Comparison of ENCODE assay signal across 1 cellular context in the genomic region with DNA sequence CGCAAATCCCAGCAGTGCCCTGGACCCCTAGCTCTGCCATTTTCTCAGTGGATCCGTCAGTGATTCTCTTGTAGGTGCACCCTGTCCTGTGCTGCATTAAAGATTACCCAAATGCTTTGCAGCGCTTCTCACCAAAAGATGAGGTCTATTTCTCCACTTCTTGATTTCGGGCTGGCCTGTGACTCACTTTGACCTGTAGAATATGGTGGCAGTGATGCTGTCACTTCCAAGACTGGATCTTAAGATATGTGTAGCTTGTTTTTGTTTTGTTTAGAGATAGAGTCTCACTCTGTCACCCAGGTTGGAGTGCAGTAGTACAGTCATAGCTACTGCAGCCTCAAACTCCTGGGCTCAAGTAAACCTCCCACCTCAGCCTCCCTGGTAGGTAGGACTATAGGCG.
TF ChIP-seq lines count a peak whose summit lies in the region.

No MANE protein-coding gene starts in this region.

TF ChIP-seq in K562, 482 proteins besides CTCF, POLR2A, EP300 and RAD21 (continued from another document):
- TF ChIP-seq SIX5 (IDR thresholded peaks at IDR 0.05; ENCODE audit: borderline replicate concordance in 1 of 2, insufficient read depth in 1 of 2, low read depth in 1 of 2, low read length in 2 of 2), result no peak
- no peak for TF ChIP-seq PHB2 (IDR thresholded peaks at IDR 0.05; ENCODE audit: low read depth)
- 0 out of 2 replicates have a peak, but pooled peaks have one; percentile 13 for TF ChIP-seq DPF2 (IDR thresholded peaks at IDR 0.05)
- peak; percentile 72 for TF ChIP-seq CBFA2T2 (conservative IDR thresholded peaks at IDR 0.05)
- no peak for TF ChIP-seq LEF1 (IDR thresholded peaks at IDR 0.05)
- TF ChIP-seq, protein P1, sequence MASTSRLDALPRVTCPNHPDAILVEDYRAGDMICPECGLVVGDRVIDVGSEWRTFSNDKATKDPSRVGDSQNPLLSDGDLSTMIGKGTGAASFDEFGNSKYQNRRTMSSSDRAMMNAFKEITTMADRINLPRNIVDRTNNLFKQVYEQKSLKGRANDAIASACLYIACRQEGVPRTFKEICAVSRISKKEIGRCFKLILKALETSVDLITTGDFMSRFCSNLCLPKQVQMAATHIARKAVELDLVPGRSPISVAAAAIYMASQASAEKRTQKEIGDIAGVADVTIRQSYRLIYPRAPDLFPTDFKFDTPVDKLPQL (IDR thresholded peaks at IDR 0.05; ENCODE audit: extremely low read depth, insufficient read length), result no peak
- TF ChIP-seq GATA2 (CRISPR knock-in tag; IDR thresholded peaks at IDR 0.05), result peak; percentile 25; the same call in 1 of the 2 replicates
- peak in 1 of 2 experiments; percentile 30; a peak in 1 of 4 replicates for TF ChIP-seq FOXK2 (conservative IDR thresholded peaks at IDR 0.05 in 1 of 2, IDR thresholded peaks at IDR 0.05 in 1 of 2; ENCODE audit: low read depth in 2 of 2)
- TF ChIP-seq ETV5 (CRISPR knock-in tag; IDR thresholded peaks at IDR 0.05; ENCODE audit: low read depth), result no peak
- TF ChIP-seq SMAD4 (CRISPR knock-in tag; conservative IDR thresholded peaks at IDR 0.05), result no peak
- no peak for TF ChIP-seq BRCA1 (IDR thresholded peaks at IDR 0.05)
- no peak for TF ChIP-seq BRCA1 (CRISPR knock-in tag; IDR thresholded peaks at IDR 0.05)
- TF ChIP-seq, protein P2, sequence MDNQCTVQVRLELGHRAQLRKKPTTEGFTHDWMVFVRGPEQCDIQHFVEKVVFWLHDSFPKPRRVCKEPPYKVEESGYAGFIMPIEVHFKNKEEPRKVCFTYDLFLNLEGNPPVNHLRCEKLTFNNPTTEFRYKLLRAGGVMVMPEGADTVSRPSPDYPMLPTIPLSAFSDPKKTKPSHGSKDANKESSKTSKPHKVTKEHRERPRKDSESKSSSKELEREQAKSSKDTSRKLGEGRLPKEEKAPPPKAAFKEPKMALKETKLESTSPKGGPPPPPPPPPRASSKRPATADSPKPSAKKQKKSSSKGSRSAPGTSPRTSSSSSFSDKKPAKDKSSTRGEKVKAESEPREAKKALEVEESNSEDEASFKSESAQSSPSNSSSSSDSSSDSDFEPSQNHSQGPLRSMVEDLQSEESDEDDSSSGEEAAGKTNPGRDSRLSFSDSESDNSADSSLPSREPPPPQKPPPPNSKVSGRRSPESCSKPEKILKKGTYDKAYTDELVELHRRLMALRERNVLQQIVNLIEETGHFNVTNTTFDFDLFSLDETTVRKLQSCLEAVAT (IDR thresholded peaks at IDR 0.05), result no peak
- TF ChIP-seq CBFA2T3 (IDR thresholded peaks at IDR 0.05), result peak; percentile 81
- TF ChIP-seq ZBTB43 (CRISPR knock-in tag; IDR thresholded peaks at IDR 0.05), result no peak
- TF ChIP-seq SMARCC2 (IDR thresholded peaks at IDR 0.05; ENCODE audit: low read depth), result 0 out of 2 replicates have a peak, but pooled peaks have one; percentile 48
- TF ChIP-seq ZNF41 (CRISPR knock-in tag; conservative IDR thresholded peaks at IDR 0.05), result no peak
- TF ChIP-seq CCNT2 (IDR thresholded peaks at IDR 0.05; ENCODE audit: borderline replicate concordance, extremely low read depth, insufficient read length, low read depth, low read length), result no peak
- no peak for TF ChIP-seq BRD9 (IDR thresholded peaks at IDR 0.05; ENCODE audit: low read depth, partially characterized antibody)
- TF ChIP-seq ESRRA (IDR thresholded peaks at IDR 0.05; ENCODE audit: borderline replicate concordance, low read depth), result no peak
- no peak for TF ChIP-seq GTF2E2 (tag; IDR thresholded peaks at IDR 0.05)
- TF ChIP-seq BACH1 (tag; IDR thresholded peaks at IDR 0.05), result no peak
- TF ChIP-seq TRIM24 (IDR thresholded peaks at IDR 0.05), result no peak
- TF ChIP-seq RBBP5 (IDR thresholded peaks at IDR 0.05; ENCODE audit: borderline replicate concordance, insufficient read depth, low read length, poor library complexity, severe bottlenecking), result peak; percentile 9
- TF ChIP-seq, protein P3, sequence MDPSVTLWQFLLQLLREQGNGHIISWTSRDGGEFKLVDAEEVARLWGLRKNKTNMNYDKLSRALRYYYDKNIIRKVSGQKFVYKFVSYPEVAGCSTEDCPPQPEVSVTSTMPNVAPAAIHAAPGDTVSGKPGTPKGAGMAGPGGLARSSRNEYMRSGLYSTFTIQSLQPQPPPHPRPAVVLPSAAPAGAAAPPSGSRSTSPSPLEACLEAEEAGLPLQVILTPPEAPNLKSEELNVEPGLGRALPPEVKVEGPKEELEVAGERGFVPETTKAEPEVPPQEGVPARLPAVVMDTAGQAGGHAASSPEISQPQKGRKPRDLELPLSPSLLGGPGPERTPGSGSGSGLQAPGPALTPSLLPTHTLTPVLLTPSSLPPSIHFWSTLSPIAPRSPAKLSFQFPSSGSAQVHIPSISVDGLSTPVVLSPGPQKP (CRISPR knock-in tag; IDR thresholded peaks at IDR 0.05), result no peak
- TF ChIP-seq HCFC1 (IDR thresholded peaks at IDR 0.05; ENCODE audit: low read depth, low read length), result no peak
- no peak for TF ChIP-seq TCF7L2 (IDR thresholded peaks at IDR 0.05; ENCODE audit: low read depth, low read length)
- peak; percentile 25; the same call in 1 of the 2 replicates for TF ChIP-seq TCF3 (CRISPR knock-in tag; IDR thresholded peaks at IDR 0.05)
- no peak for TF ChIP-seq CREB1 (IDR thresholded peaks at IDR 0.05)
- TF ChIP-seq CREB1 (CRISPR knock-in tag; IDR thresholded peaks at IDR 0.05), result no peak
- TF ChIP-seq, protein P4, sequence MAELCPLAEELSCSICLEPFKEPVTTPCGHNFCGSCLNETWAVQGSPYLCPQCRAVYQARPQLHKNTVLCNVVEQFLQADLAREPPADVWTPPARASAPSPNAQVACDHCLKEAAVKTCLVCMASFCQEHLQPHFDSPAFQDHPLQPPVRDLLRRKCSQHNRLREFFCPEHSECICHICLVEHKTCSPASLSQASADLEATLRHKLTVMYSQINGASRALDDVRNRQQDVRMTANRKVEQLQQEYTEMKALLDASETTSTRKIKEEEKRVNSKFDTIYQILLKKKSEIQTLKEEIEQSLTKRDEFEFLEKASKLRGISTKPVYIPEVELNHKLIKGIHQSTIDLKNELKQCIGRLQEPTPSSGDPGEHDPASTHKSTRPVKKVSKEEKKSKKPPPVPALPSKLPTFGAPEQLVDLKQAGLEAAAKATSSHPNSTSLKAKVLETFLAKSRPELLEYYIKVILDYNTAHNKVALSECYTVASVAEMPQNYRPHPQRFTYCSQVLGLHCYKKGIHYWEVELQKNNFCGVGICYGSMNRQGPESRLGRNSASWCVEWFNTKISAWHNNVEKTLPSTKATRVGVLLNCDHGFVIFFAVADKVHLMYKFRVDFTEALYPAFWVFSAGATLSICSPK (IDR thresholded peaks at IDR 0.05; ENCODE audit: borderline replicate concordance), result no peak
- no peak for TF ChIP-seq ATF1 (CRISPR knock-in tag; IDR thresholded peaks at IDR 0.05)
- no peak for TF ChIP-seq ATF1 (tag; IDR thresholded peaks at IDR 0.05)
- TF ChIP-seq, protein P5, sequence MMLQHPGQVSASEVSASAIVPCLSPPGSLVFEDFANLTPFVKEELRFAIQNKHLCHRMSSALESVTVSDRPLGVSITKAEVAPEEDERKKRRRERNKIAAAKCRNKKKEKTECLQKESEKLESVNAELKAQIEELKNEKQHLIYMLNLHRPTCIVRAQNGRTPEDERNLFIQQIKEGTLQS (IDR thresholded peaks at IDR 0.05), result peak; percentile 63
- TF ChIP-seq, protein P5 (CRISPR knock-in tag; conservative IDR thresholded peaks at IDR 0.05), result no peak
- TF ChIP-seq TEAD4 (IDR thresholded peaks at IDR 0.05; ENCODE audit: low read length), result peak; percentile 28; the same call in 1 of the 2 replicates
- no peak for TF ChIP-seq TEAD4 (CRISPR knock-in tag; IDR thresholded peaks at IDR 0.05; ENCODE audit: borderline replicate concordance)
- TF ChIP-seq PRMT5 (CRISPR knock-in tag; IDR thresholded peaks at IDR 0.05), result no peak
- peak; percentile 68 for TF ChIP-seq FOSL1 (tag; conservative IDR thresholded peaks at IDR 0.05)
- TF ChIP-seq NUFIP1 (IDR thresholded peaks at IDR 0.05; ENCODE audit: partially characterized antibody), result no peak
- peak; percentile 64; the same call in 1 of the 2 replicates for TF ChIP-seq JUN (IDR thresholded peaks at IDR 0.05; ENCODE audit: borderline replicate concordance, low read depth, low read length)
- no peak for TF ChIP-seq JUN (CRISPR knock-in tag; IDR thresholded peaks at IDR 0.05; ENCODE audit: borderline replicate concordance)
- TF ChIP-seq, protein P6, sequence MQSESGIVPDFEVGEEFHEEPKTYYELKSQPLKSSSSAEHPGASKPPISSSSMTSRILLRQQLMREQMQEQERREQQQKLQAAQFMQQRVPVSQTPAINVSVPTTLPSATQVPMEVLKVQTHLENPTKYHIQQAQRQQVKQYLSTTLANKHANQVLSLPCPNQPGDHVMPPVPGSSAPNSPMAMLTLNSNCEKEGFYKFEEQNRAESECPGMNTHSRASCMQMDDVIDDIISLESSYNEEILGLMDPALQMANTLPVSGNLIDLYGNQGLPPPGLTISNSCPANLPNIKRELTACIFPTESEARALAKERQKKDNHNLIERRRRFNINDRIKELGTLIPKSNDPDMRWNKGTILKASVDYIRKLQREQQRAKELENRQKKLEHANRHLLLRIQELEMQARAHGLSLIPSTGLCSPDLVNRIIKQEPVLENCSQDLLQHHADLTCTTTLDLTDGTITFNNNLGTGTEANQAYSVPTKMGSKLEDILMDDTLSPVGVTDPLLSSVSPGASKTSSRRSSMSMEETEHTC (IDR thresholded peaks at IDR 0.05), result no peak
- 0 out of 2 replicates have a peak, but pooled peaks have one; percentile 37 for TF ChIP-seq SMARCA4 (IDR thresholded peaks at IDR 0.05)
- TF ChIP-seq RCOR1 (IDR thresholded peaks at IDR 0.05; ENCODE audit: borderline replicate concordance in 1 of 2, low read depth in 2 of 2, low read length in 2 of 2), result peak in 1 of 2 experiments; percentile 22; a peak in 1 of 4 replicates
- TF ChIP-seq ARID1B (IDR thresholded peaks at IDR 0.05), result peak; percentile 67
- TF ChIP-seq HDGF (IDR thresholded peaks at IDR 0.05), result no peak
